Comparison of ENCODE assay signal across 8 cellular contexts in genomic region chr2:64330691-64331429, GRCh38.
A peak's percentile ranks its signal among the peaks of the same experiment; 100 is the strongest.
DNase-seq lines count a peak whose midpoint lies in the region; ATAC-seq, FAIRE-seq and TF ChIP-seq lines count a peak whose summit lies in the region.

No MANE protein-coding gene starts in this region.

- H3K79me2 ChIP-seq in mesendoderm (ENCODE audit: control insufficient read depth, insufficient read depth, low read length): no peaks in the 10 kb centered on the region

- CTCF ChIA-PET in activated CD8-positive, alpha-beta memory T cell treated with anti-CD3 and anti-CD28 coated beads, Interleukin-2, amount 10 ng/mL, durations not matched to agents 7 days and 5 days (lab: Charles Lee): interaction anchor here (0.6 to 10.2 kb wide), 81 partner anchors 8 to 632 kb away, joined by 3 to 245 read pairs (median 4); partner anchors contain the start of gene AFTPH

- H3K4me2 ChIP-seq in mesendoderm (ENCODE audit: low read length): peak overlapping the region; percentile 1

- H3K9ac ChIP-seq in mesendoderm (ENCODE audit: low read length): peak overlapping the region; percentile 40

- no CpG with 5 or more reads among the region's 11 CpGs for WGBS in mesendoderm (ENCODE audit: extremely low coverage, insufficient coverage, low lambda C conversion rate)

- no peak overlapping the region for H3K4ac ChIP-seq in mesendoderm (ENCODE audit: low read depth, low read length)

- no peaks in the 10 kb centered on the region for H3K9me3 Mint-ChIP-seq in activated CD8-positive, alpha-beta memory T cell treated with anti-CD3 and anti-CD28 coated beads, Interleukin-2, amount 10 ng/mL, durations not matched to agents 7 days and 5 days (ENCODE audit: low read depth)

- peaks cover 9% of the 10 kb centered on the region for H3K27me3 Mint-ChIP-seq in activated CD8-positive, alpha-beta memory T cell treated with anti-CD3 and anti-CD28 coated beads, Interleukin-2, amount 10 ng/mL, durations not matched to agents 7 days and 5 days

- peak; percentile 20 for ATAC-seq in activated CD8-positive, alpha-beta memory T cell treated with anti-CD3 and anti-CD28 coated beads, Interleukin-2, amount 10 ng/mL, durations not matched to agents 7 days and 5 days
- ATAC-seq in HG03095 (IDR thresholded peaks at IDR 0.05; ENCODE audit: unreplicated experiment): no peak

- peak overlapping the region; percentile 37 for H3K27ac Mint-ChIP-seq in activated CD8-positive, alpha-beta memory T cell treated with anti-CD3 and anti-CD28 coated beads, Interleukin-2, amount 10 ng/mL, durations not matched to agents 7 days and 5 days

- H3K36me3 Mint-ChIP-seq in activated CD8-positive, alpha-beta memory T cell treated with anti-CD3 and anti-CD28 coated beads, Interleukin-2, amount 10 ng/mL, durations not matched to agents 7 days and 5 days: no peaks in the 10 kb centered on the region

- no peak overlapping the region for H2AK5ac ChIP-seq in mesendoderm (ENCODE audit: low read length)

- peak in 59 of 76 experiments; percentile 1 to 68 (median 37) for DNase-seq in HUDEP-2 (lab: John Stamatoyannopoulos, UW; ENCODE audit: unreplicated experiment in 76 of 76)
- DNase-seq in NOMO-1 treated with DMSO at 0.1 percent for 48 hours (lab: John Stamatoyannopoulos, UW; ENCODE audit: unreplicated experiment): peak; percentile 78
- DNase-seq in activated CD8-positive, alpha-beta memory T cell treated with anti-CD3 and anti-CD28 coated beads, Interleukin-2, amount 10 ng/mL, durations not matched to agents 7 days and 5 days: peak; percentile 84
- peak; percentile 93 for DNase-seq in mesendoderm
- DNase-seq in stimulated activated CD8-positive, alpha-beta memory T cell treated with anti-CD3 and anti-CD28 coated beads, Interleukin-12 subunit alpha, Interleukin-12 subunit beta, amount 100 ng/mL, for 1 hour (ENCODE audit: low read depth): peak; percentile 75

- peak overlapping the region; percentile 56 for H3K18ac ChIP-seq in mesendoderm (ENCODE audit: low read length)

- peaks cover 10% of the 10 kb centered on the region for H3K4me1 ChIP-seq in mesendoderm (ENCODE audit: control insufficient read depth, low read depth, low read length)

- peak overlapping the region; percentile 78 for H4K5ac ChIP-seq in mesendoderm (ENCODE audit: low read length)

- peak; percentile 78 for TF ChIP-seq CTCF in C4-2B (conservative IDR thresholded peaks at IDR 0.05)

- H3K4me3 ChIP-seq in mesendoderm (ENCODE audit: low read length): no peak overlapping the region

- H2BK120ac ChIP-seq in mesendoderm (ENCODE audit: low read depth, low read length): no peak overlapping the region

- H2BK15ac ChIP-seq in mesendoderm (replicated peaks; ENCODE audit: low read depth): no peak overlapping the region

- peak overlapping the region; percentile 25 for H3K4me3 Mint-ChIP-seq in activated CD8-positive, alpha-beta memory T cell treated with anti-CD3 and anti-CD28 coated beads, Interleukin-2, amount 10 ng/mL, durations not matched to agents 7 days and 5 days

- no peak overlapping the region for H3K23ac ChIP-seq in mesendoderm (ENCODE audit: low read length)

- peak; percentile 80 for FAIRE-seq in endometrium (lab: Jason Lieb, UNC)

- H3K36me3 ChIP-seq in mesendoderm (ENCODE audit: control insufficient read depth, insufficient read depth, low read length): no peaks in the 10 kb centered on the region

- no peak overlapping the region for H3K27ac ChIP-seq in C4-2B
- no peak overlapping the region for H3K27ac ChIP-seq in mesendoderm (ENCODE audit: low read depth, low read length)

- H3K27me3 ChIP-seq in mesendoderm (ENCODE audit: insufficient read depth, low read length, poor library complexity): no peaks in the 10 kb centered on the region

- H3K56ac ChIP-seq in mesendoderm (ENCODE audit: low read length): peak overlapping the region; percentile 73

- H3K4me1 Mint-ChIP-seq in activated CD8-positive, alpha-beta memory T cell treated with anti-CD3 and anti-CD28 coated beads, Interleukin-2, amount 10 ng/mL, durations not matched to agents 7 days and 5 days: peaks cover 43% of the 10 kb centered on the region

- no peaks in the 10 kb centered on the region for H3K79me1 ChIP-seq in mesendoderm (ENCODE audit: low read length)

- no peak overlapping the region for H2BK5ac ChIP-seq in mesendoderm (ENCODE audit: low read length)

- H4K8ac ChIP-seq in mesendoderm (ENCODE audit: low read depth, low read length): no peak overlapping the region

Comparison
In these comparisons a context has a peak if more than half of its experiments do, and no peak if none do; other contexts are left out.
1. DNase-seq: peak in every context shown above with its lines; median percentile 93 in mesendoderm; 84 in activated CD8-positive, alpha-beta memory T cell treated with anti-CD3 and anti-CD28 coated beads, Interleukin-2, amount 10 ng/mL, durations not matched to agents 7 days and 5 days; 78 in NOMO-1 treated with DMSO at 0.1 percent for 48 hours; 75 in stimulated activated CD8-positive, alpha-beta memory T cell treated with anti-CD3 and anti-CD28 coated beads, Interleukin-12 subunit alpha, Interleukin-12 subunit beta, amount 100 ng/mL, for 1 hour; 37 in HUDEP-2.